ENCODE assay signal across 13 cellular contexts in the genomic region with DNA sequence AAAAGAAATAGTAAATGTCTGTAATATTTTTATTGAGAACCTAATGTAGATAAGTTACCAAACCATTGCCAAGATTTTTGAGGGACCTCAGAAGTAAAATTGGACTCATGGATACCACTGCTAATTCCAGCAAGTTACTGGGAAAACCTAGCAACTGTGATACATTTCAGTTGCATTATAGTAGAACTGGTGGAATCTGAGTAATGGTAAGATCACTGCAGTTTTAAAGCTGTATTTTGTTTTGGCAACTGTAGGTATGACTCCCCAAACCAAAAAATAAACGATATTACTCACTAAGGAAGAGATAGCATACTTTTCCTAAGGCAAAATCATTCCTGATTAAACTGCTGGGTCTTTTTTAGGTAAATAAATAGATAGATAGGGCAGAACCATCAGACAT.
"Had no signal": no experiment of that assay in that cellular context is flagged by ENCODE, and none has a peak within 500 bp of the region (broad histone marks: within the 10 kb centered on the region; RNA-seq: fewer than 3 reads in every experiment).

No MANE protein-coding gene starts in this region.

- H3K4me3 ChIP-seq: right atrium auricular region, skin epidermis, stomach had no signal

- H3K27me3 ChIP-seq: right atrium auricular region, stomach had no signal

- H3K27ac ChIP-seq: right atrium auricular region, skin epidermis, stomach had no signal

- ATAC-seq: left ventricle myocardium superior had no signal

- H3K9me3 ChIP-seq: right atrium auricular region, stomach had no signal

- H3K4me1 ChIP-seq: right atrium auricular region, stomach had no signal

- DNase-seq: activated B cell treated with CpG ODN at 0.5 μM for 24 hours; activated CD4-positive, alpha-beta T cell treated with anti-CD3 and anti-CD28 coated beads, Interleukin-2, amount 10 ng/mL, durations not matched to agents 24 days and 14 days; activated naive CD4-positive, alpha-beta T cell treated with anti-CD3 and anti-CD28 coated beads, Interleukin-2, amount 50 U/mL, for 16 hours; activated T-cell treated with anti-CD3 and anti-CD28 coated beads, Interleukin-2, amount 50 U/mL, for 1 hour; amniotic stem cell; endodermal cell; foreskin fibroblast; islet precursor cell; left ventricle myocardium superior; posterior cingulate gyrus; stomach had no signal
